11 cellular contexts compared by ENCODE assay signal in the genomic region with DNA sequence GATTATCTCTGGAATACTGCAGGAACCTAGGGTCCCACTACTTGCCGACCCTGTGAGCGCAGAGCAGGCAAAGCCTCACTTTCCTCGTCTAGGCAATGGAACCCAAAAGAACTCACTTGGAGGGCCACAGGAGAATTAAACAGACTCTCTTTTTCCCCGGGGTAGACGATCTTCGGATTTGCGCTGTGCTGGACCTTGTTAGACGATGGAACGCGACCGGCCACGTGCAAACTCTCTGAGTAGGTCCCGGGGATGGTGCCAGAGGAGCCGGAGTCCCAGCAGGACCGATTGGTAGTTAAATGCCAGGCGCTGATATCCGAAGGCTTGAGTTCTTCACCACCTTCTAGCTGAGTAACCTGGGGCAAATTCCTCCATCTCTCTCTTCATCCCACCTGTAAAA. TPM values are rescaled to one million over a fixed set of nuclear protein-coding genes. Genes with fewer than 3 reads are reported as not detected.
DNase-seq lines count a peak whose midpoint lies in the region; ATAC-seq and TF ChIP-seq lines count a peak whose summit lies in the region.
"Had no signal": no experiment of that assay in that cellular context is flagged by ENCODE, and none has a peak within 500 bp of the region (broad histone marks: within the 10 kb centered on the region; RNA-seq: fewer than 3 reads in every experiment).

No MANE protein-coding gene starts in this region.

- no peak for TF ChIP-seq CTCF in neural crest cell (conservative IDR thresholded peaks at IDR 0.05)

- peaks cover 14% of the 10 kb centered on the region for H3K4me1 Mint-ChIP-seq in neural crest cell
- H3K4me1 Mint-ChIP-seq in activated T-helper 2 cell treated with anti-CD3 and anti-CD28 coated beads, Interferon-gamma antibody, Interleukin-2, Interleukin-4, amounts not matched to agents 10 μg/mL and 5 μg/mL and 100 μg/mL, durations not matched to agents 14 hours and 24 hours and 36 hours (ENCODE audit: low read depth) = peaks cover 4% of the 10 kb centered on the region

- H3K9ac ChIP-seq in HUES48 (ENCODE audit: low read depth, low read length) = no peak overlapping the region

- peak; percentile 31 for DNase-seq in Ammon's horn (ENCODE audit: low spot score)
- DNase-seq in neural crest cell (ENCODE audit: low read depth, low spot score) = no peak
- DNase-seq in medulla oblongata (ENCODE audit: extremely low spot score) = no peak
- no peak for DNase-seq in activated T-helper 2 cell treated with anti-CD3 and anti-CD28 coated beads, Interferon-gamma antibody, Interleukin-2, Interleukin-4, amounts not matched to agents 10 μg/mL and 5 μg/mL and 100 μg/mL, durations not matched to agents 14 hours and 24 hours and 36 hours (ENCODE audit: low spot score)
- DNase-seq in retina = no peak
- DNase-seq: activated CD8-positive, alpha-beta memory T cell treated with anti-CD3 and anti-CD28 coated beads, Interleukin-2, amount 50 U/mL, for 4 hours; NCI-H1105 treated with DMSO at 0.1 percent for 48 hours; SJCRH30 had no signal

- peak overlapping the region; percentile 74 for H3K4me3 Mint-ChIP-seq in neural crest cell
- no peak overlapping the region for H3K4me3 Mint-ChIP-seq in activated T-helper 2 cell treated with anti-CD3 and anti-CD28 coated beads, Interferon-gamma antibody, Interleukin-2, Interleukin-4, amounts not matched to agents 10 μg/mL and 5 μg/mL and 100 μg/mL, durations not matched to agents 14 hours and 24 hours and 36 hours (ENCODE audit: low read depth)

- H3K27me3 ChIP-seq in HUES48 (ENCODE audit: control insufficient read depth, insufficient read depth, low read length) = peaks cover 92% of the 10 kb centered on the region
- H3K27me3 ChIP-seq in ectodermal cell (ENCODE audit: control insufficient read depth, insufficient read depth, low read length, poor library complexity, severe bottlenecking) = peaks cover 77% of the 10 kb centered on the region

- intact Hi-C loops in activated T-helper 2 cell treated with anti-CD3 and anti-CD28 coated beads, Interferon-gamma antibody, Interleukin-2, Interleukin-4, amounts not matched to agents 10 μg/mL and 5 μg/mL and 100 μg/mL, durations not matched to agents 14 hours and 24 hours and 36 hours (cut with micrococcal nuclease) = no loop called here

- peaks cover 99% of the 10 kb centered on the region for H3K27me3 Mint-ChIP-seq in neural crest cell (ENCODE audit: low read depth)
- H3K27me3 Mint-ChIP-seq in activated T-helper 2 cell treated with anti-CD3 and anti-CD28 coated beads, Interferon-gamma antibody, Interleukin-2, Interleukin-4, amounts not matched to agents 10 μg/mL and 5 μg/mL and 100 μg/mL, durations not matched to agents 14 hours and 24 hours and 36 hours (ENCODE audit: low read depth) = peaks cover 76% of the 10 kb centered on the region

- H3K4me1 ChIP-seq in HUES48 (ENCODE audit: control insufficient read depth, insufficient read depth, low read length) (peaks cover 6% of the 10 kb centered on the region; the same call in 1 of the 2 replicates), ectodermal cell (ENCODE audit: control insufficient read depth, insufficient read depth, low read length) (peaks cover 7% of the 10 kb centered on the region)
- H3K4me1 ChIP-seq: SJCRH30 had no signal

- no peak for ATAC-seq in GM19463 (IDR thresholded peaks at IDR 0.05; ENCODE audit: unreplicated experiment)

- 9 to 11% methylated on average over 17 of the region's 17 CpGs for WGBS in ectodermal cell, 2 experiments

- H3K27ac ChIP-seq in HUES48 (ENCODE audit: low read depth, low read length) = no peak overlapping the region
- H3K27ac ChIP-seq in ectodermal cell (ENCODE audit: insufficient read depth, low read depth, low read length, poor library complexity, severe bottlenecking) = no peak overlapping the region
- H3K27ac ChIP-seq: SJCRH30 had no signal

- no peak overlapping the region for H3K27ac Mint-ChIP-seq in neural crest cell (ENCODE audit: unreplicated experiment)
- H3K27ac Mint-ChIP-seq in activated T-helper 2 cell treated with anti-CD3 and anti-CD28 coated beads, Interferon-gamma antibody, Interleukin-2, Interleukin-4, amounts not matched to agents 10 μg/mL and 5 μg/mL and 100 μg/mL, durations not matched to agents 14 hours and 24 hours and 36 hours = no peak overlapping the region

- H3K9me3 ChIP-seq in HUES48 (ENCODE audit: control insufficient read depth, insufficient read depth, low read length) (no peaks in the 10 kb centered on the region), ectodermal cell (ENCODE audit: control insufficient read depth, low read length) (no peaks in the 10 kb centered on the region)
- H3K9me3 ChIP-seq: SJCRH30 had no signal

- H3K4me3 ChIP-seq in HUES48 (ENCODE audit: low read depth, low read length) (peak overlapping the region; percentile 72), ectodermal cell (ENCODE audit: insufficient read depth, low read depth, low read length) (peak overlapping the region; percentile 43)
- H3K4me3 ChIP-seq: SJCRH30 had no signal

- H3K36me3 ChIP-seq in HUES48 (ENCODE audit: control insufficient read depth, insufficient read depth, low read length) (no peaks in the 10 kb centered on the region), ectodermal cell (ENCODE audit: control insufficient read depth, insufficient read depth, low read length) (no peaks in the 10 kb centered on the region)
- H3K36me3 ChIP-seq: SJCRH30 had no signal

- no peaks in the 10 kb centered on the region for H3K36me3 Mint-ChIP-seq in neural crest cell (ENCODE audit: low read depth)
- H3K36me3 Mint-ChIP-seq in activated T-helper 2 cell treated with anti-CD3 and anti-CD28 coated beads, Interferon-gamma antibody, Interleukin-2, Interleukin-4, amounts not matched to agents 10 μg/mL and 5 μg/mL and 100 μg/mL, durations not matched to agents 14 hours and 24 hours and 36 hours (ENCODE audit: low read depth) = no peaks in the 10 kb centered on the region

- no peaks in the 10 kb centered on the region for H3K9me3 Mint-ChIP-seq in neural crest cell
- H3K9me3 Mint-ChIP-seq in activated T-helper 2 cell treated with anti-CD3 and anti-CD28 coated beads, Interferon-gamma antibody, Interleukin-2, Interleukin-4, amounts not matched to agents 10 μg/mL and 5 μg/mL and 100 μg/mL, durations not matched to agents 14 hours and 24 hours and 36 hours = no peaks in the 10 kb centered on the region

RNA-seq across cellular contexts. Expression of gene SLC1A2, which starts 1.0 kb away (rescaled TPM):
- 5.4 TPM for polyA plus RNA-seq in ectodermal cell (2013, experiment 1 of 4)
- 5.1 TPM for polyA plus RNA-seq in ectodermal cell (2013, experiment 2 of 4)
- 4.4 TPM for polyA plus RNA-seq in ectodermal cell (2013, experiment 3 of 4)
- polyA plus RNA-seq in ectodermal cell (2013, experiment 4 of 4) = 4.2 TPM
- 2.4 and 2.7 TPM in 2 replicates for total RNA-seq in neural crest cell
- total RNA-seq in activated T-helper 2 cell treated with anti-CD3 and anti-CD28 coated beads, Interferon-gamma antibody, Interleukin-2, Interleukin-4, amounts not matched to agents 10 μg/mL and 5 μg/mL and 100 μg/mL, durations not matched to agents 14 hours and 24 hours and 36 hours = not detected in 2 replicates
- total RNA-seq: SJCRH30 had no signal
